Comparison of ENCODE assay signal across 8 cellular contexts in the genomic region with DNA sequence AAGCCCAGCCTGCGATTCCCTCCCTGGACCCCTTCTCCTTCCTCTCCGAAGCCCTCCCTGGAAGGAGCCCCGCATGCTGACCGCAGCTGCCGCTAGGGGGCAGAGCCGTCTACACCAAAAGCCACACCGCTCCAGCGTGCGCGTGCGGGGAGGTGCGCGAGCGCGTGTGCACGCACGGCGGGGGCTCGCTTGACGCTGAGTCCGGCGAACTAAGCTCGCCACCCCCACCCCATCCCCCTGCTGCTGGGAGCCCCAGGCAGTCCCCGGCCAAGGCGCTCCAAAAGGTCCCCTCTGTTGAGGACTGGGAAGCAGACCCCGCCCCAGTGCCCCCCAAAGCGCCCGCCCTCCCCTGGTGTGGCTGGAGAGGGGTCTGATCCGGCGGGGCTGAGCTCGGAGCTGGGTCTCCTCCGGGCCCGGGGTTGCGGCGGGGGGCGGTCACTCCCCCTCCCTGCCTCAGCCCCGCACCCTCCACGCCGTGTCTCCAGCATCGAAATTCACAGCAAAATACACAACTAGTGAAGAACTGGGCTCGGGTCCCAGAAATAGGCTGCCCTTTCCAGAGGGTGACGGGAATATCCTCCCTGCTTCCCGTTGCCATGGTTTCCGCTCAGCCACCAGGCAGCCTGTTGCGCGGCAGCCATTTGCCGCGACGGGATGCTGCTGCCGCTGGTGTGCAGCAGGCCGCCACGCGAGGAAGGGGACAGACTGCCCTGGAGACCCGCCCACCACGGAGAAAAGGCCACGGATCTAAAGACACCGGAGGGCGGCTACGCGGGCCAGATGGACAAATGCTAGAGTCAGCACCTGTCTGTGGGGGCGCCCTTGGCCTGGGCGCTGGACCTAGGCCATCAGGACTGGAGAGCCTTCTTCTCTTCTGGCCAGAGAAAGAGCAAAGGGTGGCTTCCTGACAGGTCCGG. TPM values are rescaled to one million over a fixed set of nuclear protein-coding genes. Genes with fewer than 3 reads are reported as not detected.
DNase-seq lines count a peak whose midpoint lies in the region; ATAC-seq lines count a peak whose summit lies in the region.

No MANE protein-coding gene starts in this region.

- no peak overlapping the region for H3K18ac ChIP-seq in mesendoderm (ENCODE audit: low read length)

- CTCF ChIA-PET in activated CD8-positive, alpha-beta memory T cell treated with anti-CD3 and anti-CD28 coated beads, Interleukin-2, amount 10 ng/mL, durations not matched to agents 7 days and 5 days (lab: Charles Lee), result interaction anchor here (0.6 to 1.9 kb wide), 7 partner anchors 10 to 60 kb away, joined by 3 to 20 read pairs (median 4); no protein-coding TSS in a partner anchor

- H3K27ac ChIP-seq in mesendoderm (ENCODE audit: low read depth, low read length), result no peak overlapping the region

- no peak overlapping the region for H3K23ac ChIP-seq in mesendoderm (ENCODE audit: low read length)

- no peak overlapping the region for H3K27ac Mint-ChIP-seq in activated CD8-positive, alpha-beta memory T cell treated with anti-CD3 and anti-CD28 coated beads, Interleukin-2, amount 10 ng/mL, durations not matched to agents 7 days and 5 days

- H2AK5ac ChIP-seq in mesendoderm (ENCODE audit: low read length), result no peak overlapping the region

- H3K9me3 Mint-ChIP-seq in activated CD8-positive, alpha-beta memory T cell treated with anti-CD3 and anti-CD28 coated beads, Interleukin-2, amount 10 ng/mL, durations not matched to agents 7 days and 5 days (ENCODE audit: low read depth), result no peaks in the 10 kb centered on the region

- no peak overlapping the region for H4K8ac ChIP-seq in mesendoderm (ENCODE audit: low read depth, low read length)

- H2BK120ac ChIP-seq in mesendoderm (ENCODE audit: low read depth, low read length), result no peak overlapping the region

- H3K56ac ChIP-seq in mesendoderm (ENCODE audit: low read length), result no peak overlapping the region

- H2BK5ac ChIP-seq in mesendoderm (ENCODE audit: low read length), result no peak overlapping the region

- H3K4me3 Mint-ChIP-seq in activated CD8-positive, alpha-beta memory T cell treated with anti-CD3 and anti-CD28 coated beads, Interleukin-2, amount 10 ng/mL, durations not matched to agents 7 days and 5 days, result peak overlapping the region; percentile 60

- H3K79me2 ChIP-seq in mesendoderm (ENCODE audit: control insufficient read depth, insufficient read depth, low read length), result no peaks in the 10 kb centered on the region

- no peak overlapping the region for H3K4ac ChIP-seq in mesendoderm (ENCODE audit: low read depth, low read length)

- no peaks in the 10 kb centered on the region for H3K79me1 ChIP-seq in mesendoderm (ENCODE audit: low read length)

- no peaks in the 10 kb centered on the region for H3K36me3 Mint-ChIP-seq in activated CD8-positive, alpha-beta memory T cell treated with anti-CD3 and anti-CD28 coated beads, Interleukin-2, amount 10 ng/mL, durations not matched to agents 7 days and 5 days

- H4K5ac ChIP-seq in mesendoderm (ENCODE audit: low read length), result no peak overlapping the region

- peak; percentile 76 for ATAC-seq in HG02588 (IDR thresholded peaks at IDR 0.05; ENCODE audit: unreplicated experiment)
- peak; percentile 93 for ATAC-seq in activated CD8-positive, alpha-beta memory T cell treated with anti-CD3 and anti-CD28 coated beads, Interleukin-2, amount 10 ng/mL, durations not matched to agents 7 days and 5 days

- peaks cover 15% of the 10 kb centered on the region for H3K27me3 Mint-ChIP-seq in activated CD8-positive, alpha-beta memory T cell treated with anti-CD3 and anti-CD28 coated beads, Interleukin-2, amount 10 ng/mL, durations not matched to agents 7 days and 5 days

- DNase-seq in DMS153 treated with DMSO at 0.1 percent for 48 hours (lab: John Stamatoyannopoulos, UW; ENCODE audit: unreplicated experiment) (peak; percentile 60), NCI-H510A (lab: John Stamatoyannopoulos, UW) (peak; percentile 8), mesendoderm (peak; percentile 71), mesenteric fat pad (ENCODE audit: low spot score) (no peak)
- peak; percentile 73 for DNase-seq in activated CD8-positive, alpha-beta memory T cell treated with anti-CD3 and anti-CD28 coated beads, Interleukin-2, amount 10 ng/mL, durations not matched to agents 7 days and 5 days
- DNase-seq in effector CD8-positive, alpha-beta T cell (lab: John Stamatoyannopoulos, UW), result peak; percentile 65
- peak; percentile 55 for DNase-seq in stimulated activated CD8-positive, alpha-beta memory T cell treated with anti-CD3 and anti-CD28 coated beads, Interleukin-15, amount 100 ng/mL, for 1 hour (ENCODE audit: low read depth)

- no peaks in the 10 kb centered on the region for H3K27me3 ChIP-seq in mesendoderm (ENCODE audit: insufficient read depth, low read length, poor library complexity)

- WGBS in mesendoderm (ENCODE audit: extremely low coverage, insufficient coverage, low lambda C conversion rate), result no CpG with 5 or more reads among the region's 63 CpGs

- H3K36me3 ChIP-seq in mesendoderm (ENCODE audit: control insufficient read depth, insufficient read depth, low read length), result no peaks in the 10 kb centered on the region

- H3K4me1 ChIP-seq in mesendoderm (ENCODE audit: control insufficient read depth, low read depth, low read length), result no peaks in the 10 kb centered on the region

- no peak overlapping the region for H3K4me3 ChIP-seq in mesendoderm (ENCODE audit: low read length)

- H3K4me2 ChIP-seq in mesendoderm (ENCODE audit: low read length), result no peak overlapping the region

- H3K4me1 Mint-ChIP-seq in activated CD8-positive, alpha-beta memory T cell treated with anti-CD3 and anti-CD28 coated beads, Interleukin-2, amount 10 ng/mL, durations not matched to agents 7 days and 5 days, result peaks cover 2% of the 10 kb centered on the region

- no peak overlapping the region for H3K9ac ChIP-seq in mesendoderm (ENCODE audit: low read length)

- no peak overlapping the region for H2BK15ac ChIP-seq in mesendoderm (replicated peaks; ENCODE audit: low read depth)

RNA-seq across cellular contexts. Expression of gene CCNQ, which starts 11.2 kb away (rescaled TPM):
- total RNA-seq in activated CD8-positive, alpha-beta memory T cell treated with anti-CD3 and anti-CD28 coated beads, Interleukin-2, amount 10 ng/mL, durations not matched to agents 7 days and 5 days, result 10 to 100 TPM; 17.5 to 24.7 TPM
- polyA plus RNA-seq in mesendoderm (2013, experiment 1 of 2), result 17.9 TPM
- polyA plus RNA-seq in mesendoderm (2013, experiment 2 of 2), result 18.2 TPM
- 16.3 TPM for total RNA-seq in mesenteric fat pad

RNA-seq across cellular contexts. Expression of gene DUSP9, which starts 36.8 kb away (rescaled TPM):
- under 1 TPM in 1 of 2 experiments, not detected in 1; 0.09 TPM for total RNA-seq in activated CD8-positive, alpha-beta memory T cell treated with anti-CD3 and anti-CD28 coated beads, Interleukin-2, amount 10 ng/mL, durations not matched to agents 7 days and 5 days
- 0.51 TPM for polyA plus RNA-seq in mesendoderm (2013, experiment 1 of 2)
- polyA plus RNA-seq in mesendoderm (2013, experiment 2 of 2), result 0.42 TPM
- total RNA-seq in mesenteric fat pad, result 0.39 TPM
